In genomic region chr20:58895099-58895795, GRCh38 we compare ENCODE assay signal across 9 cellular contexts. TPM values are rescaled to one million over a fixed set of nuclear protein-coding genes. Genes with fewer than 3 reads are reported as not detected.
DNase-seq lines count a peak whose midpoint lies in the region; ATAC-seq, FAIRE-seq and TF ChIP-seq lines count a peak whose summit lies in the region.
"Had no signal": no experiment of that assay in that cellular context is flagged by ENCODE, and none has a peak within 500 bp of the region (broad histone marks: within the 10 kb centered on the region; RNA-seq: fewer than 3 reads in every experiment).

No MANE protein-coding gene starts in this region.

- H3K9me1 ChIP-seq in endothelial cell of umbilical vein (replicated peaks; ENCODE audit: control insufficient read depth, extremely low read depth, insufficient read depth, low read length), result no peaks in the 10 kb centered on the region

- peak overlapping the region; percentile 76 for H3K4me3 ChIP-seq in GM23248
- peak overlapping the region; percentile 95 for H3K4me3 ChIP-seq in SK-N-MC
- peak overlapping the region in 1 of 3 experiments; percentile 81 for H3K4me3 ChIP-seq in endothelial cell of umbilical vein (replicated peaks in 1 of 3; ENCODE audit: insufficient read depth in 1 of 3, low read depth in 1 of 3, low read length in 3 of 3)
- H3K4me3 ChIP-seq in gastrocnemius medialis, result peak overlapping the region; percentile 17 to 34 (median 22)

- no peak overlapping the region for H2AFZ ChIP-seq in GM23248
- no peak overlapping the region for H2AFZ ChIP-seq in endothelial cell of umbilical vein (ENCODE audit: low read depth, low read length)

- peaks cover 25% of the 10 kb centered on the region for H3F3A ChIP-seq in GM23248 (ENCODE audit: insufficient read depth)

- H3K36me3 ChIP-seq in GM23248 (ENCODE audit: low read depth) (peaks cover 8% of the 10 kb centered on the region), SK-N-MC (ENCODE audit: insufficient read depth, low read length) (peaks cover 49% of the 10 kb centered on the region), endothelial cell of umbilical vein (ENCODE audit: control insufficient read depth in 2 of 2, extremely low read depth in 1 of 2, insufficient read depth in 2 of 2, low read length in 2 of 2) (peaks cover 9 to 18% of the 10 kb centered on the region in 2 experiments), gastrocnemius medialis (no peaks in the 10 kb centered on the region)

- H3K9me3 ChIP-seq in GM23248 (ENCODE audit: low read depth) (no peaks in the 10 kb centered on the region), SK-N-MC (ENCODE audit: low read depth, low read length) (no peaks in the 10 kb centered on the region), endothelial cell of umbilical vein (replicated peaks; ENCODE audit: control insufficient read depth, insufficient read depth, low read length) (no peaks in the 10 kb centered on the region), gastrocnemius medialis (no peaks in the 10 kb centered on the region)

- BruUV-seq in endothelial cell of umbilical vein (replicated peaks; lab: Mats Ljungman, UMichigan), result no TSS peak

- POLR2A ChIA-PET in endothelial cell of umbilical vein (lab: Charles Lee), result no interaction called here

- H3K27ac ChIP-seq in GM23248 (peak overlapping the region; percentile 96), SK-N-MC (0 out of 2 replicates have a peak overlapping the region, but pooled peaks have one; percentile 17), endothelial cell of umbilical vein (ENCODE audit: insufficient read depth, low read depth, low read length) (no peak overlapping the region), gastrocnemius medialis (peak overlapping the region; percentile 99 to 100 (median 100))

- dilution Hi-C loops in endothelial cell of umbilical vein (cut with MboI; ENCODE audit: extremely low pct_ligation_motif_present, low sequenced_read_pairs), result no loop called here

- peak; percentile 45 for DNase-seq in GM23248
- no peak for DNase-seq in SK-N-MC (ENCODE audit: low read depth, low spot score)
- no peak for DNase-seq in endothelial cell of umbilical vein (ENCODE audit: low read depth, low spot score)
- no peak for DNase-seq in gastrocnemius medialis
- no peak for DNase-seq in SIG-M5 (lab: John Stamatoyannopoulos, UW)
- no peak for DNase-seq in SKM-1 (lab: John Stamatoyannopoulos, UW; ENCODE audit: unreplicated experiment)
- no peak for DNase-seq in NCI-H2227 (lab: John Stamatoyannopoulos, UW; ENCODE audit: unreplicated experiment)
- DNase-seq: amniotic stem cell had no signal

- CTCF ChIA-PET in endothelial cell of umbilical vein (lab: Charles Lee), result no interaction called here

- H3K9ac ChIP-seq in GM23248, result peak overlapping the region; percentile 98
- peak overlapping the region; percentile 21 for H3K9ac ChIP-seq in SK-N-MC (ENCODE audit: insufficient read length)
- H3K9ac ChIP-seq in endothelial cell of umbilical vein (replicated peaks; ENCODE audit: extremely low read depth, insufficient read depth, low read length), result peak overlapping the region; percentile 24

- 36 to 40% methylated on average over 6 of the region's 6 CpGs for WGBS in GM23248 (ENCODE audit: low coverage in 1 of 2, low lambda C conversion rate in 2 of 2, missing lambda C conversion rate in 2 of 2), 2 experiments

- peak overlapping the region; percentile 93 for H3K4me2 ChIP-seq in GM23248 (ENCODE audit: unreplicated experiment)
- H3K4me2 ChIP-seq in endothelial cell of umbilical vein (ENCODE audit: insufficient read depth, low read length), result peak overlapping the region; percentile 87

- peaks cover 55% of the 10 kb centered on the region for H3K4me1 ChIP-seq in GM23248 (ENCODE audit: insufficient read depth)
- peaks cover 53% of the 10 kb centered on the region for H3K4me1 ChIP-seq in endothelial cell of umbilical vein (ENCODE audit: control insufficient read depth, extremely low read depth, insufficient read depth, low read length)
- peaks cover 71 to 73% of the 10 kb centered on the region in 2 donors for H3K4me1 ChIP-seq in gastrocnemius medialis

- ATAC-seq in gastrocnemius medialis, result no peak

- TF ChIP-seq CTCF in endothelial cell of umbilical vein (IDR thresholded peaks at IDR 0.05; ENCODE audit: extremely low read depth in 1 of 2, insufficient read depth in 1 of 2, low read depth in 1 of 2, low read length in 2 of 2), result no peak
- no peak for TF ChIP-seq CTCF in gastrocnemius medialis (IDR thresholded peaks at IDR 0.05 in 4 of 5, conservative IDR thresholded peaks at IDR 0.05 in 1 of 5)

- H4K20me1 ChIP-seq in GM23248 (ENCODE audit: insufficient read depth), result peaks cover 16% of the 10 kb centered on the region; the same call in 1 of the 2 replicates
- peaks cover 33% of the 10 kb centered on the region for H4K20me1 ChIP-seq in endothelial cell of umbilical vein (replicated peaks; ENCODE audit: control insufficient read depth, extremely low read depth, insufficient read depth, low read length)

- no peak for FAIRE-seq in endothelial cell of umbilical vein (lab: Jason Lieb, UNC)
- FAIRE-seq: GM18507 had no signal

- TF ChIP-seq POLR2A in endothelial cell of umbilical vein (IDR thresholded peaks at IDR 0.05; ENCODE audit: low read depth, low read length) (no peak), gastrocnemius medialis (IDR thresholded peaks at IDR 0.05) (no peak)

- intact Hi-C loops in endothelial cell of umbilical vein (cut with micrococcal nuclease), result loop anchor here (10.0 kb wide), 1 partner anchor 1180 kb away; the partner anchor contains the start of gene PMEPA1
- intact Hi-C loops in gastrocnemius medialis (cut with DNase I; ENCODE audit: low total_unique reads), result loop anchor here (10.0 kb wide), 3 partner anchors 490 to 1500 kb away; partner anchors contain the start of genes PMEPA1 and RBM38

- no peaks in the 10 kb centered on the region for H3K27me3 ChIP-seq in GM23248 (replicated peaks; ENCODE audit: insufficient read depth)
- no peaks in the 10 kb centered on the region for H3K27me3 ChIP-seq in endothelial cell of umbilical vein (ENCODE audit: control insufficient read depth in 2 of 2, insufficient read depth in 2 of 2, low read length in 2 of 2)
- no peaks in the 10 kb centered on the region for H3K27me3 ChIP-seq in gastrocnemius medialis

- in situ Hi-C loops in GM23248 (cut with MboI) (no loop called here), gastrocnemius medialis (cut with MboI; ENCODE audit: low sequenced_read_pairs in 4 of 4) (loop anchor here in 1 of 4 donors (25.0 kb wide), 1 partner anchor 92 kb away; the partner anchor contains the start of gene NELFCD)

- no peaks in the 10 kb centered on the region for H3K9me2 ChIP-seq in GM23248 (ENCODE audit: insufficient read depth)

- peaks cover 82% of the 10 kb centered on the region for H3K79me2 ChIP-seq in GM23248 (ENCODE audit: insufficient read depth)
- peaks cover 86% of the 10 kb centered on the region for H3K79me2 ChIP-seq in endothelial cell of umbilical vein (ENCODE audit: control insufficient read depth, insufficient read depth, low read length)

TF ChIP-seq in endothelial cell of umbilical vein, 7 proteins besides CTCF, POLR2A, EP300 and RAD21:
- TF ChIP-seq GATA2 (IDR thresholded peaks at IDR 0.05; ENCODE audit: insufficient read depth, insufficient read length, low read depth, low read length) (no peak), JUN (IDR thresholded peaks at IDR 0.05; ENCODE audit: borderline replicate concordance, insufficient read depth, insufficient read length, low read depth) (no peak), MYC (IDR thresholded peaks at IDR 0.05; ENCODE audit: low read depth, low read length) (no peak), EZH2 (IDR thresholded peaks at IDR 0.05; ENCODE audit: borderline replicate concordance, low read depth, low read length, severe bottlenecking) (no peak), POLR2AphosphoS5 (IDR thresholded peaks at IDR 0.05; ENCODE audit: insufficient read depth, low read depth, low read length) (no peak)
- TF ChIP-seq, protein P1, sequence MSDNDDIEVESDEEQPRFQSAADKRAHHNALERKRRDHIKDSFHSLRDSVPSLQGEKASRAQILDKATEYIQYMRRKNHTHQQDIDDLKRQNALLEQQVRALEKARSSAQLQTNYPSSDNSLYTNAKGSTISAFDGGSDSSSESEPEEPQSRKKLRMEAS (IDR thresholded peaks at IDR 0.05; ENCODE audit: insufficient read depth, insufficient read length), result no peak

RNA-seq across cellular contexts. Expression of gene GNAS, which starts 42.7 kb away (rescaled TPM):
- 804 and 904 TPM in 2 replicates for total RNA-seq in GM23248 (2014; rRNA removed; shearing (Covaris generic))
- 421 and 424 TPM in 2 replicates for polyA plus RNA-seq in GM23248 (2016; fragmentation: Nextera tagmentation; extraction: Ambion mirVana)
- 1,141 and 1,217 TPM in 2 replicates for total RNA-seq in endothelial cell of umbilical vein
- polyA plus RNA-seq in endothelial cell of umbilical vein, result 1,637 and 1,882 TPM in 2 replicates
- polyA plus RNA-seq in endothelial cell of umbilical vein (2011; cell fraction: cytosol; rRNA removed), result 1,809 and 2,057 TPM in 2 replicates
- 916 and 1,134 TPM in 2 replicates for polyA plus RNA-seq in endothelial cell of umbilical vein (2011; cell fraction: nucleus; rRNA removed)
- polyA plus RNA-seq in endothelial cell of umbilical vein (2012), result 1,303 and 1,505 TPM in 2 replicates
- 1,608 and 1,668 TPM in 2 replicates for polyA minus RNA-seq in endothelial cell of umbilical vein
- 619 TPM for polyA minus RNA-seq in endothelial cell of umbilical vein (2011; cell fraction: cytosol; rRNA and poly(A)+ RNA removed)
- 333 and 358 TPM in 2 replicates for polyA minus RNA-seq in endothelial cell of umbilical vein (2011; cell fraction: nucleus; rRNA and poly(A)+ RNA removed)
- 100 to 1,000 TPM; 513 to 854 (median 781) TPM for total RNA-seq in gastrocnemius medialis

RNA-seq across cellular contexts. Expression of gene GNAS-AS1, which starts 44.5 kb away (rescaled TPM):
- 0.25 and 0.97 TPM in 2 replicates for total RNA-seq in GM23248 (2014; rRNA removed; shearing (Covaris generic))
- polyA plus RNA-seq in GM23248 (2016; fragmentation: Nextera tagmentation; extraction: Ambion mirVana) (0.77 and 1.0 TPM in 2 replicates), endothelial cell of umbilical vein (0.11 TPM in 1 of 2 replicates, not detected in the other)
- total RNA-seq in endothelial cell of umbilical vein (0.58 and 0.74 TPM in 2 replicates), gastrocnemius medialis (not detected)
- polyA plus RNA-seq in endothelial cell of umbilical vein (2011; cell fraction: cytosol; rRNA removed), result not detected in 2 replicates
- polyA plus RNA-seq in endothelial cell of umbilical vein (2011; cell fraction: nucleus; rRNA removed), result 0.11 and 0.25 TPM in 2 replicates
- polyA plus RNA-seq in endothelial cell of umbilical vein (2012), result not detected in 2 replicates
- not detected in 2 replicates for polyA minus RNA-seq in endothelial cell of umbilical vein
- polyA minus RNA-seq in endothelial cell of umbilical vein (2011; cell fraction: cytosol; rRNA and poly(A)+ RNA removed), result not detected
- polyA minus RNA-seq in endothelial cell of umbilical vein (2011; cell fraction: nucleus; rRNA and poly(A)+ RNA removed), result not detected in 2 replicates

Comparison
In these comparisons a context has a peak if more than half of its experiments do, and no peak if none do; other contexts are left out.
1. H3K9ac ChIP-seq: peak in every context shown above with its lines; median percentile 98 in GM23248; 24 in endothelial cell of umbilical vein; 21 in SK-N-MC.